In the genomic region with DNA sequence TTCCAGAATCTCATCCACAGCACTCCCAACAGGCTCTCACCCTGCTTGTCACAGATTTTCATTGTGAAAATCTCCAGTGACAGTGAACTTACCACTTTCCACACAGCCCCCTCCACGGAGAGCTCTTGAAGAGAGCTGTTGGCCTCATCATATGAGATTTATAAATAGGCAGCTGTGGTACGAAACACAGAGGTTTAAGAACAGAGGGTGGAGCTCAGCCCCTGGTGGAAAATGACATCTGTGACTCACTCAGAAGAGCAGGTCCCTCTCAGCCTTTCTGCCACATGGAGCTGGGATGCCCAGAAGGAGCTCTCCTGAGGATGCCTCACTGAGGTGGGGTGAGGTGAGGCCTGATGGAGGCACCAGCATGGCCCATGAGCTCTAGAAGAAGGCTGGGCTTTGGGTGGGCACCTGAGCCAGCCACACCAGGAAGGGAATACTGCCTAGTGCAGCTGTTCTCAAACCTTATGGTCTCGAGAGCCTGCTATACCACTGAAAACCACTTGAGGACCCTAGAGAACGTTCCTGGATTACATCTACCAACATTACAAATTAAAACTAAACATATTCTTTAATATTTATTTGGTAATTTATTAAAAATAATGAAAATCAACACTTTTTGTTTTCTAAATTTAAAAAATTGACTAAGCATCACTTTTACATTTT, we compare ENCODE assay signal across 13 cellular contexts. TPM values are rescaled to one million over a fixed set of nuclear protein-coding genes. Genes with fewer than 3 reads are reported as not detected.
DNase-seq lines count a peak whose midpoint lies in the region; ATAC-seq and TF ChIP-seq lines count a peak whose summit lies in the region.
"Had no signal": no experiment of that assay in that cellular context is flagged by ENCODE, and none has a peak within 500 bp of the region (broad histone marks: within the 10 kb centered on the region; RNA-seq: fewer than 3 reads in every experiment).

No MANE protein-coding gene starts in this region.

- H3K9me3 Mint-ChIP-seq in activated naive CD8-positive, alpha-beta T cell treated with anti-CD3 and anti-CD28 coated beads, Interleukin-2, amount 50 U/mL, for 24 hours: peaks cover under 1% of the 10 kb centered on the region
- H3K9me3 Mint-ChIP-seq in activated naive CD8-positive, alpha-beta T cell treated with anti-CD3 and anti-CD28 coated beads for 36 hours: peaks cover 17% of the 10 kb centered on the region

- peak; percentile 37 for TF ChIP-seq CTCF in fibroblast of pulmonary artery (IDR thresholded peaks at IDR 0.05; ENCODE audit: low read length, missing control alignments)
- no peak for TF ChIP-seq CTCF in vagina (IDR thresholded peaks at IDR 0.05)

- peak overlapping the region; percentile 35 for H3K27ac ChIP-seq in vagina
- H3K27ac ChIP-seq: BLaER1 had no signal

- H3K36me3 Mint-ChIP-seq in activated naive CD8-positive, alpha-beta T cell treated with anti-CD3 and anti-CD28 coated beads, Interleukin-2, amount 50 U/mL, for 24 hours (ENCODE audit: low read depth): no peaks in the 10 kb centered on the region
- H3K36me3 Mint-ChIP-seq in activated naive CD8-positive, alpha-beta T cell treated with anti-CD3 and anti-CD28 coated beads for 36 hours: no peaks in the 10 kb centered on the region

- H3K4me3 ChIP-seq in fibroblast of pulmonary artery (replicated peaks; ENCODE audit: low read depth, low read length) (no peak overlapping the region), vagina (no peak overlapping the region)
- H3K4me3 ChIP-seq: BLaER1 had no signal

- H3K9me3 ChIP-seq in vagina: no peaks in the 10 kb centered on the region

- ATAC-seq in activated naive CD8-positive, alpha-beta T cell treated with anti-CD3 and anti-CD28 coated beads, Interleukin-2, amount 50 U/mL, for 24 hours: peak; percentile 61
- no peak for ATAC-seq in GM21515 (IDR thresholded peaks at IDR 0.05; ENCODE audit: unreplicated experiment)

- H3K27me3 Mint-ChIP-seq in activated naive CD8-positive, alpha-beta T cell treated with anti-CD3 and anti-CD28 coated beads, Interleukin-2, amount 50 U/mL, for 24 hours: no peaks in the 10 kb centered on the region
- peaks cover 13% of the 10 kb centered on the region for H3K27me3 Mint-ChIP-seq in activated naive CD8-positive, alpha-beta T cell treated with anti-CD3 and anti-CD28 coated beads for 36 hours

- no peak overlapping the region for H3K4me3 Mint-ChIP-seq in activated naive CD8-positive, alpha-beta T cell treated with anti-CD3 and anti-CD28 coated beads, Interleukin-2, amount 50 U/mL, for 24 hours
- H3K4me3 Mint-ChIP-seq in activated naive CD8-positive, alpha-beta T cell treated with anti-CD3 and anti-CD28 coated beads for 36 hours: no peak overlapping the region
- H3K4me3 Mint-ChIP-seq: activated T-cell treated with anti-CD3 and anti-CD28 coated beads, Interleukin-2, amount 50 U/mL, for 24 hours had no signal

- no peak overlapping the region for H3K27ac Mint-ChIP-seq in activated naive CD8-positive, alpha-beta T cell treated with anti-CD3 and anti-CD28 coated beads, Interleukin-2, amount 50 U/mL, for 24 hours
- H3K27ac Mint-ChIP-seq in activated naive CD8-positive, alpha-beta T cell treated with anti-CD3 and anti-CD28 coated beads for 36 hours: no peak overlapping the region
- H3K27ac Mint-ChIP-seq: activated T-cell treated with anti-CD3 and anti-CD28 coated beads, Interleukin-2, amount 50 U/mL, for 24 hours had no signal

- H3K36me3 ChIP-seq in vagina: no peaks in the 10 kb centered on the region
- H3K36me3 ChIP-seq: BLaER1 had no signal

- DNase-seq in activated naive CD8-positive, alpha-beta T cell treated with anti-CD3 and anti-CD28 coated beads, Interleukin-2, amount 50 U/mL, for 24 hours: no peak
- DNase-seq in activated naive CD8-positive, alpha-beta T cell treated with anti-CD3 and anti-CD28 coated beads for 36 hours: no peak
- DNase-seq in NCI-H1694 treated with DMSO at 0.1 percent for 48 hours (lab: John Stamatoyannopoulos, UW) (peak; percentile 82), fibroblast of pulmonary artery (ENCODE audit: low read depth) (peak; percentile 24), vagina (ENCODE audit: extremely low spot score in 2 of 2) (no peak), mucosa of gallbladder (ENCODE audit: low spot score) (no peak)
- DNase-seq in effector CD4-positive, alpha-beta T cell: no peak
- DNase-seq: activated T-cell treated with anti-CD3 and anti-CD28 coated beads, Interleukin-2, amount 50 U/mL, for 24 hours; H7; NCI-H2081; nucleus accumbens had no signal

- H3K4me1 Mint-ChIP-seq in activated naive CD8-positive, alpha-beta T cell treated with anti-CD3 and anti-CD28 coated beads, Interleukin-2, amount 50 U/mL, for 24 hours: peaks cover 1% of the 10 kb centered on the region
- no peaks in the 10 kb centered on the region for H3K4me1 Mint-ChIP-seq in activated naive CD8-positive, alpha-beta T cell treated with anti-CD3 and anti-CD28 coated beads for 36 hours

- H3K27me3 ChIP-seq in vagina: no peaks in the 10 kb centered on the region
- H3K27me3 ChIP-seq: BLaER1 had no signal

- peaks cover 32% of the 10 kb centered on the region for H3K4me1 ChIP-seq in vagina

- TF ChIP-seq POLR2A in vagina (IDR thresholded peaks at IDR 0.05): no peak

- intact Hi-C loops in vagina (cut with DNase I): no loop called here

RNA-seq across cellular contexts. Expression of a gene that starts 25.8 kb away (rescaled TPM):
- under 1 TPM; 0.62 to 0.82 TPM for total RNA-seq in activated naive CD8-positive, alpha-beta T cell treated with anti-CD3 and anti-CD28 coated beads for 36 hours
- total RNA-seq in vagina (9.8 TPM), mucosa of gallbladder (40.1 TPM)

Comparison
In these comparisons a context has a peak if more than half of its experiments do, and no peak if none do; other contexts are left out.
1. DNase-seq: peak in NCI-H1694 treated with DMSO at 0.1 percent for 48 hours (single experiment) and fibroblast of pulmonary artery (single experiment); none in activated naive CD8-positive, alpha-beta T cell treated with anti-CD3 and anti-CD28 coated beads, Interleukin-2, amount 50 U/mL, for 24 hours (single experiment), activated naive CD8-positive, alpha-beta T cell treated with anti-CD3 and anti-CD28 coated beads for 36 hours (single experiment), vagina (0 of 2), mucosa of gallbladder (single experiment) and effector CD4-positive, alpha-beta T cell (single experiment).